ENCODE assay signal across 25 cellular contexts in genomic region chr11:26201411-26201810, GRCh38.
DNase-seq lines count a peak whose midpoint lies in the region; ATAC-seq and TF ChIP-seq lines count a peak whose summit lies in the region.
"Had no signal": no experiment of that assay in that cellular context is flagged by ENCODE, and none has a peak within 500 bp of the region (broad histone marks: within the 10 kb centered on the region; RNA-seq: fewer than 3 reads in every experiment).

No MANE protein-coding gene starts in this region.

- H3K27me3 Mint-ChIP-seq in CD4-positive, alpha-beta T cell: no peaks in the 10 kb centered on the region
- H3K27me3 Mint-ChIP-seq: activated naive CD8-positive, alpha-beta T cell treated with anti-CD3 and anti-CD28 coated beads, Interleukin-2, amount 50 U/mL, for 24 hours; activated T-helper 17 cell treated with anti-CD3 and anti-CD28 coated beads, Interleukin-2, amount 50 U/mL, for 72 hours had no signal

- POLR2A ChIA-PET in CD4-positive, alpha-beta T cell (lab: Charles Lee): no interaction called here

- peak; percentile 8 for DNase-seq in NCI-H82 (lab: John Stamatoyannopoulos, UW)
- DNase-seq in NCI-H82 treated with DMSO at 0.1 percent for 48 hours (lab: John Stamatoyannopoulos, UW; ENCODE audit: unreplicated experiment): no peak
- DNase-seq in RWPE2 (ENCODE audit: low spot score): no peak
- peak; percentile 86 for DNase-seq in fibroblast of mammary gland (ENCODE audit: low read depth)
- DNase-seq in activated naive CD4-positive, alpha-beta T cell treated with Interleukin-2 at 50 U/mL for 16 hours: no peak
- no peak for DNase-seq in CD4-positive, alpha-beta T cell
- DNase-seq in activated CD4-positive, alpha-beta T cell treated with anti-CD3 and anti-CD28 coated beads for 48 hours: no peak
- DNase-seq: activated CD4-positive, CD25-positive, alpha-beta regulatory T cell treated with anti-CD3 and anti-CD28 coated beads, Interleukin-2, amount 50 U/mL, for 72 hours; activated naive CD8-positive, alpha-beta T cell treated with anti-CD3 and anti-CD28 coated beads, Interleukin-2, amount 50 U/mL, for 24 hours; DMS79 treated with DMSO at 0.1 percent for 48 hours; foreskin melanocyte; left cardiac atrium; NCI-H2107; NCI-H510A treated with DMSO at 0.1 percent for 48 hours; T1000 had no signal

- CTCF ChIA-PET in CD4-positive, alpha-beta T cell (lab: Charles Lee): no interaction called here

- H3K4me3 Mint-ChIP-seq in CD4-positive, alpha-beta T cell: no peak overlapping the region
- H3K4me3 Mint-ChIP-seq: activated naive CD8-positive, alpha-beta T cell treated with anti-CD3 and anti-CD28 coated beads, Interleukin-2, amount 50 U/mL, for 24 hours; activated T-helper 17 cell treated with anti-CD3 and anti-CD28 coated beads, Interleukin-2, amount 50 U/mL, for 72 hours; CD14-positive monocyte; mesothelial cell of epicardium; neural crest cell; stimulated activated effector memory CD8-positive, alpha-beta T cell treated with anti-CD3 and anti-CD28 coated beads, Interleukin-12 subunit alpha, Interleukin-12 subunit beta, amount 100 ng/mL, for 72 hours had no signal

- intact Hi-C loops in CD4-positive, alpha-beta T cell (cut with DNase I, micrococcal nuclease): no loop called here

- H3K36me3 Mint-ChIP-seq in CD4-positive, alpha-beta T cell (ENCODE audit: low read depth): no peaks in the 10 kb centered on the region
- H3K36me3 Mint-ChIP-seq: CD14-positive monocyte; mesothelial cell of epicardium; stimulated activated effector memory CD8-positive, alpha-beta T cell treated with anti-CD3 and anti-CD28 coated beads, Interleukin-12 subunit alpha, Interleukin-12 subunit beta, amount 100 ng/mL, for 72 hours had no signal

- peaks cover 10% of the 10 kb centered on the region for H3K9me3 Mint-ChIP-seq in CD4-positive, alpha-beta T cell

- H3K4me3 ChIP-seq in RWPE2 (ENCODE audit: severe bottlenecking) (no peak overlapping the region), fibroblast of mammary gland (ENCODE audit: control insufficient read depth, low read depth, low read length) (no peak overlapping the region)
- H3K4me3 ChIP-seq: cardiac muscle cell, K562, thoracic aorta had no signal

- no peak overlapping the region for H3K27ac ChIP-seq in RWPE2 (ENCODE audit: poor library complexity, severe bottlenecking)
- H3K27ac ChIP-seq in CD4-positive, alpha-beta T cell (ENCODE audit: low read depth, low read length): no peak overlapping the region
- H3K27ac ChIP-seq: 22Rv1, cardiac muscle cell, thoracic aorta had no signal

- H3K27me3 ChIP-seq in RWPE2 (ENCODE audit: insufficient read depth, poor library complexity, severe bottlenecking): no peaks in the 10 kb centered on the region
- no peaks in the 10 kb centered on the region for H3K27me3 ChIP-seq in CD4-positive, alpha-beta T cell (ENCODE audit: control insufficient read depth, insufficient read depth, low read length)
- H3K27me3 ChIP-seq: cardiac muscle cell had no signal

- H3K27ac Mint-ChIP-seq in CD4-positive, alpha-beta T cell: no peak overlapping the region
- H3K27ac Mint-ChIP-seq: activated naive CD8-positive, alpha-beta T cell treated with anti-CD3 and anti-CD28 coated beads, Interleukin-2, amount 50 U/mL, for 24 hours; activated T-helper 17 cell treated with anti-CD3 and anti-CD28 coated beads, Interleukin-2, amount 50 U/mL, for 72 hours; CD14-positive monocyte; mesothelial cell of epicardium; stimulated activated effector memory CD8-positive, alpha-beta T cell treated with anti-CD3 and anti-CD28 coated beads, Interleukin-12 subunit alpha, Interleukin-12 subunit beta, amount 100 ng/mL, for 72 hours had no signal

- H3K9me3 ChIP-seq in RWPE2 (ENCODE audit: severe bottlenecking): no peaks in the 10 kb centered on the region
- no peaks in the 10 kb centered on the region for H3K9me3 ChIP-seq in CD4-positive, alpha-beta T cell (ENCODE audit: control insufficient read depth, low read length)
- H3K9me3 ChIP-seq: thoracic aorta had no signal

- H3K4me1 Mint-ChIP-seq in CD4-positive, alpha-beta T cell (ENCODE audit: low read depth): no peaks in the 10 kb centered on the region
- H3K4me1 Mint-ChIP-seq: activated naive CD8-positive, alpha-beta T cell treated with anti-CD3 and anti-CD28 coated beads, Interleukin-2, amount 50 U/mL, for 24 hours; activated T-helper 17 cell treated with anti-CD3 and anti-CD28 coated beads, Interleukin-2, amount 50 U/mL, for 72 hours; CD14-positive monocyte; neural crest cell; stimulated activated effector memory CD8-positive, alpha-beta T cell treated with anti-CD3 and anti-CD28 coated beads, Interleukin-12 subunit alpha, Interleukin-12 subunit beta, amount 100 ng/mL, for 72 hours had no signal

- peaks cover 7% of the 10 kb centered on the region for H3K4me1 ChIP-seq in RWPE2 (ENCODE audit: insufficient read depth, poor library complexity, severe bottlenecking)

- peak; percentile 79 for ATAC-seq in RWPE2 (ENCODE audit: low read depth)
- no peak for ATAC-seq in CD4-positive, alpha-beta T cell (ENCODE audit: poor library complexity)
- ATAC-seq in HG02885 (IDR thresholded peaks at IDR 0.05; ENCODE audit: poor library complexity, unreplicated experiment): no peak
- ATAC-seq: activated naive CD8-positive, alpha-beta T cell treated with anti-CD3 and anti-CD28 coated beads, Interleukin-2, amount 50 U/mL, for 24 hours; activated T-helper 17 cell treated with anti-CD3 and anti-CD28 coated beads, Interleukin-2, amount 50 U/mL, for 72 hours; K562; left cardiac atrium; stimulated activated effector memory CD8-positive, alpha-beta T cell treated with anti-CD3 and anti-CD28 coated beads, Interleukin-12 subunit alpha, Interleukin-12 subunit beta, amount 100 ng/mL, for 72 hours had no signal

- no peaks in the 10 kb centered on the region for H3K36me3 ChIP-seq in RWPE2 (ENCODE audit: low read depth)
- H3K36me3 ChIP-seq: cardiac muscle cell, thoracic aorta had no signal

- no peak for TF ChIP-seq CTCF in RWPE2 (IDR thresholded peaks at IDR 0.05; ENCODE audit: poor library complexity, severe bottlenecking)
- no peak for TF ChIP-seq CTCF in fibroblast of mammary gland (conservative IDR thresholded peaks at IDR 0.05; ENCODE audit: control insufficient read depth, insufficient read depth, low read depth, low read length)
- no peak for TF ChIP-seq CTCF in CD4-positive, alpha-beta T cell (IDR thresholded peaks at IDR 0.05)

Comparison
In these comparisons a context has a peak if more than half of its experiments do, and no peak if none do; other contexts are left out.
1. DNase-seq: peak in NCI-H82 (single experiment) and fibroblast of mammary gland (single experiment); none in NCI-H82 treated with DMSO at 0.1 percent for 48 hours (single experiment), RWPE2 (single experiment), activated naive CD4-positive, alpha-beta T cell treated with Interleukin-2 at 50 U/mL for 16 hours (single experiment), CD4-positive, alpha-beta T cell (0 of 10) and activated CD4-positive, alpha-beta T cell treated with anti-CD3 and anti-CD28 coated beads for 48 hours (single experiment).